Comparison of ENCODE assay signal across 15 cellular contexts in the genomic region with DNA sequence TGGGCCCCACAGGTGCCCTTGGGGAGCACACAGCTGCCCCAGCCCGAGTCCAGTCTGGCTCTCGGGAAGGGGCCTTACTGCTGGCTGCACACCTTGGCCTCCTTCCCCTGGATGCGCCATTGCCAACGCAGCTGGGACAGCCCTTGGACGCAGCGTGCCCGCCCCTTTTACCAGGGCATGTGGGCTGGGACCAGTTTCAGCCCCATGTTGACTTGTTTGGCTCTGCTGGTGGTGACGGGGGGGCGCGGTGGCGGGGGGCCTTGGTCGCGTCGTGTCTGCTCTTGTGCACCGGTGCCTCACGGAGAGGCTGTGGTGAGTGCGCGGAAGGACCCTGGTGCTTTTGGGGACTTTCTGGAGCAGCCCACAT. TPM values are rescaled to one million over a fixed set of nuclear protein-coding genes. Genes with fewer than 3 reads are reported as not detected.
DNase-seq lines count a peak whose midpoint lies in the region; ATAC-seq and TF ChIP-seq lines count a peak whose summit lies in the region.
"Had no signal": no experiment of that assay in that cellular context is flagged by ENCODE, and none has a peak within 500 bp of the region (broad histone marks: within the 10 kb centered on the region; RNA-seq: fewer than 3 reads in every experiment).

No MANE protein-coding gene starts in this region.

- peak overlapping the region; percentile 83 for H3K27ac ChIP-seq in GM23248
- peak overlapping the region; percentile 46 to 49 for H3K27ac ChIP-seq in ascending aorta
- peak overlapping the region; percentile 19 for H3K27ac ChIP-seq in smooth muscle cell (ENCODE audit: low read depth)
- H3K27ac ChIP-seq: ovary, SK-N-MC had no signal

- H3F3A ChIP-seq in GM23248 (ENCODE audit: insufficient read depth) (peaks cover 26% of the 10 kb centered on the region), smooth muscle cell (ENCODE audit: low read depth) (no peaks in the 10 kb centered on the region)

- H2AFZ ChIP-seq in GM23248 (no peak overlapping the region), smooth muscle cell (ENCODE audit: low read depth) (no peak overlapping the region)

- H4K20me1 ChIP-seq in GM23248 (ENCODE audit: insufficient read depth) (peaks cover 27% of the 10 kb centered on the region), smooth muscle cell (ENCODE audit: low read depth) (peaks cover 99% of the 10 kb centered on the region)

- H3K36me3 ChIP-seq in GM23248 (ENCODE audit: low read depth) (no peaks in the 10 kb centered on the region; the same call in 1 of the 2 replicates), ascending aorta (no peaks in the 10 kb centered on the region), smooth muscle cell (ENCODE audit: low read depth) (no peaks in the 10 kb centered on the region)
- H3K36me3 ChIP-seq: ovary had no signal

- peak overlapping the region; percentile 20 for H3K4me2 ChIP-seq in GM23248 (ENCODE audit: unreplicated experiment)
- H3K4me2 ChIP-seq in smooth muscle cell = no peak overlapping the region

- H3K9me2 ChIP-seq in GM23248 (ENCODE audit: insufficient read depth) = no peaks in the 10 kb centered on the region

- H3K27me3 ChIP-seq in GM23248 (replicated peaks; ENCODE audit: insufficient read depth) = no peaks in the 10 kb centered on the region
- H3K27me3 ChIP-seq in ascending aorta = no peaks in the 10 kb centered on the region
- H3K27me3 ChIP-seq in smooth muscle cell (ENCODE audit: low read depth) = no peaks in the 10 kb centered on the region
- H3K27me3 ChIP-seq: ovary had no signal

- H3K4me1 ChIP-seq in GM23248 (ENCODE audit: insufficient read depth) = peaks cover 49% of the 10 kb centered on the region
- H3K4me1 ChIP-seq in ascending aorta = peaks cover 49 to 82% of the 10 kb centered on the region in 2 donors
- peaks cover 48% of the 10 kb centered on the region for H3K4me1 ChIP-seq in smooth muscle cell (ENCODE audit: low read depth)

- TF ChIP-seq CTCF in ascending aorta (IDR thresholded peaks at IDR 0.05) = no peak
- TF ChIP-seq CTCF in smooth muscle cell (IDR thresholded peaks at IDR 0.05; ENCODE audit: borderline replicate concordance, insufficient read depth, poor library complexity, severe bottlenecking) = no peak

- H3K9ac ChIP-seq in GM23248 (peak overlapping the region; percentile 13; the same call in 1 of the 2 replicates), smooth muscle cell (ENCODE audit: low read depth) (no peak overlapping the region)

- DNase-seq in GM23248 (no peak), ascending aorta (ENCODE audit: low spot score in 2 of 2) (no peak), left lobe of liver (ENCODE audit: low spot score) (peak; percentile 92), smooth muscle cell (lab: John Stamatoyannopoulos, UW; ENCODE audit: unreplicated experiment) (no peak), NCI-H526 treated with DMSO at 0.1 percent for 48 hours (lab: John Stamatoyannopoulos, UW) (no peak), OCI-M1 (lab: John Stamatoyannopoulos, UW) (no peak)
- DNase-seq: activated CD4-positive, CD25-positive, alpha-beta regulatory T cell; Kasumi-1; NCI-H2081; ovary; stimulated activated naive B cell treated with anti-CD40 and anti-IgM and Interleukin-4, amounts not matched to agents 10 μg/mL and 1 μg/mL and 100 μg/mL, for 72 hours had no signal

- no peak overlapping the region for H3K4me3 ChIP-seq in GM23248
- H3K4me3 ChIP-seq in ascending aorta = peak overlapping the region; percentile 24 to 47
- no peak overlapping the region for H3K4me3 ChIP-seq in smooth muscle cell
- H3K4me3 ChIP-seq: ovary, SK-N-MC had no signal

- H3K9me3 ChIP-seq in GM23248 (ENCODE audit: low read depth) = no peaks in the 10 kb centered on the region
- no peaks in the 10 kb centered on the region for H3K9me3 ChIP-seq in ascending aorta
- H3K9me3 ChIP-seq in smooth muscle cell (replicated peaks; ENCODE audit: low read depth) = no peaks in the 10 kb centered on the region
- H3K9me3 ChIP-seq: ovary had no signal

- WGBS in GM23248 (ENCODE audit: low coverage in 1 of 2, low lambda C conversion rate in 2 of 2, missing lambda C conversion rate in 2 of 2), 2 experiments = 53% methylated on average over 14 to 18 of the region's 18 CpGs
- 81% methylated on average over 17 of the region's 18 CpGs for WGBS in smooth muscle cell (ENCODE audit: low lambda C conversion rate)

- H3K79me2 ChIP-seq in GM23248 (ENCODE audit: insufficient read depth) (peaks cover 100% of the 10 kb centered on the region), smooth muscle cell (ENCODE audit: low read depth) (peaks cover 97% of the 10 kb centered on the region)

- ATAC-seq in left lobe of liver (peak; percentile 64), HG03196 (IDR thresholded peaks at IDR 0.05; ENCODE audit: unreplicated experiment) (no peak), GM21367 (IDR thresholded peaks at IDR 0.05; ENCODE audit: unreplicated experiment) (no peak)
- ATAC-seq: CD8-positive, alpha-beta T cell; stimulated activated naive B cell treated with anti-CD40 and anti-IgM and Interleukin-4, amounts not matched to agents 10 μg/mL and 1 μg/mL and 100 μg/mL, for 72 hours had no signal

- intact Hi-C loops in ascending aorta (cut with DNase I) = no loop called here

- in situ Hi-C loops in GM23248 (cut with MboI) = no loop called here

RNA-seq across cellular contexts. Expression of gene SKI, which starts 19.6 kb away (rescaled TPM):
- total RNA-seq in GM23248 (2014; rRNA removed; shearing (Covaris generic)) = 23.1 and 26.8 TPM in 2 replicates
- polyA plus RNA-seq in GM23248 (2016; fragmentation: Nextera tagmentation; extraction: Ambion mirVana) (3.8 and 4.0 TPM in 2 replicates), smooth muscle cell (4.2 and 6.8 TPM in 2 replicates)
- total RNA-seq in ascending aorta (139 TPM), left lobe of liver (38.8 TPM), smooth muscle cell (14.4 and 19.6 TPM in 2 replicates)

RNA-seq across cellular contexts. Expression of gene FAAP20, which starts 53.2 kb away (rescaled TPM):
- 33.4 and 34.5 TPM in 2 replicates for total RNA-seq in GM23248 (2014; rRNA removed; shearing (Covaris generic))
- polyA plus RNA-seq in GM23248 (2016; fragmentation: Nextera tagmentation; extraction: Ambion mirVana) (122 and 127 TPM in 2 replicates), smooth muscle cell (152 and 162 TPM in 2 replicates)
- total RNA-seq in ascending aorta (38.3 TPM), left lobe of liver (24.8 TPM), smooth muscle cell (33.1 and 39.8 TPM in 2 replicates)

Comparison
In these comparisons a context has a peak if more than half of its experiments do, and no peak if none do; other contexts are left out.
1. H3K27ac ChIP-seq: peak in every context shown above with its lines; median percentile 83 in GM23248; 48 in ascending aorta; 19 in smooth muscle cell.
2. H3K4me3 ChIP-seq: peak in ascending aorta (2 of 2); none in GM23248 (single experiment) and smooth muscle cell (single experiment).